ENCODE assay signal across 24 cellular contexts in the genomic region with DNA sequence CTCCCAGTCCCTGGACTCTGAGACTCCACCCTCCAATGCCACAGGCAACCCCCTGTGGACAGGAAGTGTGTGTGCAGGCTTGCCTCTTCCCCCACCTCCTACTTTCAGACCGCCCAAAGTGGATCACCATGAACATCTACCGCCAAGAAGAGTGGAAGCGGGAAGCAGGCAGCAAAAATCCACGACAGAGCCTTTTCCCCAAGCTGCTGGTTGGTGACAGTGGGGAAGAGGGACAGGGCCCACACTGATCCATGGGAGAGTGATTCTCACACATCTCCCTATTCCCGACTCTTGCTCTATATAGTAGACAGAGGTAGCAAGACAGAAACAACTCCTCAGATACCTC. TPM values are rescaled to one million over a fixed set of nuclear protein-coding genes. Genes with fewer than 3 reads are reported as not detected.
DNase-seq lines count a peak whose midpoint lies in the region; ATAC-seq lines count a peak whose summit lies in the region.
"Had no signal": no experiment of that assay in that cellular context is flagged by ENCODE, and none has a peak within 500 bp of the region (broad histone marks: within the 10 kb centered on the region; RNA-seq: fewer than 3 reads in every experiment).

No MANE protein-coding gene starts in this region.

- peak; percentile 14 for DNase-seq in activated T-cell treated with anti-CD3 and anti-CD28 coated beads, Interleukin-2, amount 50 U/mL, for 1 hour
- no peak for DNase-seq in activated T-cell treated with anti-CD3 and anti-CD28 coated beads, Interleukin-2, amount 50 U/mL, for 72 hours
- no peak for DNase-seq in stimulated activated effector memory CD8-positive, alpha-beta T cell treated with anti-CD3 and anti-CD28 coated beads, Interleukin-12 subunit alpha, Interleukin-12 subunit beta, amount 100 ng/mL, for 72 hours (ENCODE audit: low spot score in 2 of 2)
- DNase-seq in putamen (ENCODE audit: low spot score) (no peak), GF-D8 (lab: John Stamatoyannopoulos, UW) (no peak)
- no peak for DNase-seq in activated CD4-positive, alpha-beta T cell treated with anti-CD3 and anti-CD28 coated beads, Interleukin-2, amount 10 ng/mL, durations not matched to agents 7 days and 5 days
- DNase-seq: activated CD4-positive, alpha-beta T cell treated with anti-CD3 and anti-CD28 coated beads for 36 hours; anterior cingulate cortex; CD4-positive, alpha-beta memory T cell; cerebellar nuclear complex; DMS79; GOT3; NCI-H1105 treated with DMSO at 0.1 percent for 48 hours; nephron progenitor cell; PC-3; stimulated activated naive CD4-positive, alpha-beta T cell; upper lobe of right lung had no signal

- no peak for ATAC-seq in activated T-cell treated with anti-CD3 and anti-CD28 coated beads, Interleukin-2, amount 50 U/mL, for 72 hours (replicated peaks in 1 of 2)
- peak; percentile 7 for ATAC-seq in GM21723 (IDR thresholded peaks at IDR 0.05; ENCODE audit: unreplicated experiment)
- no peak for ATAC-seq in activated T-helper 17 cell treated with anti-CD3 and anti-CD28 coated beads, Interleukin-2, amount 50 U/mL, for 72 hours (replicated peaks)
- no peak for ATAC-seq in stimulated activated effector memory CD8-positive, alpha-beta T cell treated with anti-CD3 and anti-CD28 coated beads, Interleukin-12 subunit alpha, Interleukin-12 subunit beta, amount 100 ng/mL, for 72 hours
- ATAC-seq: activated CD4-positive, alpha-beta T cell treated with anti-CD3 and anti-CD28 coated beads for 36 hours; PC-3; upper lobe of right lung had no signal

- H3K4me1 Mint-ChIP-seq in activated T-cell treated with anti-CD3 and anti-CD28 coated beads, Interleukin-2, amount 50 U/mL, for 72 hours (ENCODE audit: low read depth): no peaks in the 10 kb centered on the region
- peaks cover 3% of the 10 kb centered on the region for H3K4me1 Mint-ChIP-seq in activated T-helper 17 cell treated with anti-CD3 and anti-CD28 coated beads, Interleukin-2, amount 50 U/mL, for 72 hours
- peaks cover 10% of the 10 kb centered on the region for H3K4me1 Mint-ChIP-seq in stimulated activated effector memory CD8-positive, alpha-beta T cell treated with anti-CD3 and anti-CD28 coated beads, Interleukin-12 subunit alpha, Interleukin-12 subunit beta, amount 100 ng/mL, for 72 hours
- peaks cover 5% of the 10 kb centered on the region for H3K4me1 Mint-ChIP-seq in activated CD4-positive, alpha-beta T cell treated with anti-CD3 and anti-CD28 coated beads, Interleukin-2, amount 10 ng/mL, durations not matched to agents 7 days and 5 days
- H3K4me1 Mint-ChIP-seq: CD4-positive, alpha-beta memory T cell had no signal

- no peaks in the 10 kb centered on the region for H3K36me3 Mint-ChIP-seq in activated T-cell treated with anti-CD3 and anti-CD28 coated beads, Interleukin-2, amount 50 U/mL, for 72 hours (ENCODE audit: insufficient read depth in 2 of 2)
- peaks cover 13% of the 10 kb centered on the region for H3K36me3 Mint-ChIP-seq in activated T-helper 17 cell treated with anti-CD3 and anti-CD28 coated beads, Interleukin-2, amount 50 U/mL, for 72 hours (ENCODE audit: low read depth)
- H3K36me3 Mint-ChIP-seq in stimulated activated effector memory CD8-positive, alpha-beta T cell treated with anti-CD3 and anti-CD28 coated beads, Interleukin-12 subunit alpha, Interleukin-12 subunit beta, amount 100 ng/mL, for 72 hours: no peaks in the 10 kb centered on the region
- H3K36me3 Mint-ChIP-seq in activated CD4-positive, alpha-beta T cell treated with anti-CD3 and anti-CD28 coated beads, Interleukin-2, amount 10 ng/mL, durations not matched to agents 7 days and 5 days (ENCODE audit: low read depth): peaks cover 29% of the 10 kb centered on the region

- no peaks in the 10 kb centered on the region for H3K9me3 Mint-ChIP-seq in activated T-cell treated with anti-CD3 and anti-CD28 coated beads, Interleukin-2, amount 50 U/mL, for 72 hours
- no peaks in the 10 kb centered on the region for H3K9me3 Mint-ChIP-seq in activated T-helper 17 cell treated with anti-CD3 and anti-CD28 coated beads, Interleukin-2, amount 50 U/mL, for 72 hours
- no peaks in the 10 kb centered on the region for H3K9me3 Mint-ChIP-seq in stimulated activated effector memory CD8-positive, alpha-beta T cell treated with anti-CD3 and anti-CD28 coated beads, Interleukin-12 subunit alpha, Interleukin-12 subunit beta, amount 100 ng/mL, for 72 hours
- H3K9me3 Mint-ChIP-seq in activated CD4-positive, alpha-beta T cell treated with anti-CD3 and anti-CD28 coated beads, Interleukin-2, amount 10 ng/mL, durations not matched to agents 7 days and 5 days: no peaks in the 10 kb centered on the region
- H3K9me3 Mint-ChIP-seq: activated T-helper 2 cell treated with anti-CD3 and anti-CD28 coated beads, Interferon-gamma antibody, Interleukin-2, Interleukin-4, amounts not matched to agents 10 μg/mL and 5 μg/mL and 100 μg/mL, durations not matched to agents 14 hours and 24 hours and 36 hours; CD4-positive, alpha-beta memory T cell; nephron progenitor cell had no signal

- H3K4me3 Mint-ChIP-seq in activated T-cell treated with anti-CD3 and anti-CD28 coated beads, Interleukin-2, amount 50 U/mL, for 72 hours: no peak overlapping the region
- no peak overlapping the region for H3K4me3 Mint-ChIP-seq in activated T-helper 17 cell treated with anti-CD3 and anti-CD28 coated beads, Interleukin-2, amount 50 U/mL, for 72 hours
- H3K4me3 Mint-ChIP-seq in stimulated activated effector memory CD8-positive, alpha-beta T cell treated with anti-CD3 and anti-CD28 coated beads, Interleukin-12 subunit alpha, Interleukin-12 subunit beta, amount 100 ng/mL, for 72 hours: no peak overlapping the region
- H3K4me3 Mint-ChIP-seq in activated CD4-positive, alpha-beta T cell treated with anti-CD3 and anti-CD28 coated beads, Interleukin-2, amount 10 ng/mL, durations not matched to agents 7 days and 5 days: no peak overlapping the region
- H3K4me3 Mint-ChIP-seq: activated CD4-positive, alpha-beta T cell treated with anti-CD3 and anti-CD28 coated beads for 36 hours; CD4-positive, alpha-beta memory T cell; nephron progenitor cell had no signal

- H3K27me3 Mint-ChIP-seq in activated T-cell treated with anti-CD3 and anti-CD28 coated beads, Interleukin-2, amount 50 U/mL, for 72 hours (ENCODE audit: low read depth): no peaks in the 10 kb centered on the region
- H3K27me3 Mint-ChIP-seq in activated T-helper 17 cell treated with anti-CD3 and anti-CD28 coated beads, Interleukin-2, amount 50 U/mL, for 72 hours: no peaks in the 10 kb centered on the region
- no peaks in the 10 kb centered on the region for H3K27me3 Mint-ChIP-seq in activated CD4-positive, alpha-beta T cell treated with anti-CD3 and anti-CD28 coated beads, Interleukin-2, amount 10 ng/mL, durations not matched to agents 7 days and 5 days
- H3K27me3 Mint-ChIP-seq: activated CD4-positive, alpha-beta T cell treated with anti-CD3 and anti-CD28 coated beads for 36 hours; CD4-positive, alpha-beta memory T cell had no signal

- CTCF ChIA-PET in activated CD4-positive, alpha-beta T cell treated with anti-CD3 and anti-CD28 coated beads, Interleukin-2, amount 10 ng/mL, durations not matched to agents 7 days and 5 days (lab: Charles Lee): no interaction called here

- H3K27ac Mint-ChIP-seq in activated T-cell treated with anti-CD3 and anti-CD28 coated beads, Interleukin-2, amount 50 U/mL, for 72 hours: no peak overlapping the region
- H3K27ac Mint-ChIP-seq in activated T-helper 17 cell treated with anti-CD3 and anti-CD28 coated beads, Interleukin-2, amount 50 U/mL, for 72 hours: peak overlapping the region; percentile 35
- H3K27ac Mint-ChIP-seq in stimulated activated effector memory CD8-positive, alpha-beta T cell treated with anti-CD3 and anti-CD28 coated beads, Interleukin-12 subunit alpha, Interleukin-12 subunit beta, amount 100 ng/mL, for 72 hours: peak overlapping the region; percentile 13
- H3K27ac Mint-ChIP-seq in activated CD4-positive, alpha-beta T cell treated with anti-CD3 and anti-CD28 coated beads, Interleukin-2, amount 10 ng/mL, durations not matched to agents 7 days and 5 days: no peak overlapping the region
- H3K27ac Mint-ChIP-seq: activated CD4-positive, alpha-beta T cell treated with anti-CD3 and anti-CD28 coated beads for 36 hours; activated T-helper 2 cell treated with anti-CD3 and anti-CD28 coated beads, Interferon-gamma antibody, Interleukin-2, Interleukin-4, amounts not matched to agents 10 μg/mL and 5 μg/mL and 100 μg/mL, durations not matched to agents 14 hours and 24 hours and 36 hours; nephron progenitor cell had no signal

- POLR2A ChIA-PET in activated CD4-positive, alpha-beta T cell treated with anti-CD3 and anti-CD28 coated beads, Interleukin-2, amount 10 ng/mL, durations not matched to agents 7 days and 5 days (lab: Charles Lee): no interaction called here

RNA-seq across cellular contexts. Expression of gene SPATA19, which starts 53.4 kb away (rescaled TPM):
- total RNA-seq in activated T-cell treated with anti-CD3 and anti-CD28 coated beads, Interleukin-2, amount 50 U/mL, for 72 hours: not detected
- not detected for total RNA-seq in activated T-helper 17 cell treated with anti-CD3 and anti-CD28 coated beads, Interleukin-2, amount 50 U/mL, for 72 hours
- total RNA-seq in activated CD4-positive, alpha-beta T cell treated with anti-CD3 and anti-CD28 coated beads, Interleukin-2, amount 10 ng/mL, durations not matched to agents 7 days and 5 days: not detected
- total RNA-seq: activated CD4-positive, alpha-beta T cell treated with anti-CD3 and anti-CD28 coated beads for 36 hours; activated T-helper 2 cell treated with anti-CD3 and anti-CD28 coated beads, Interferon-gamma antibody, Interleukin-2, Interleukin-4, amounts not matched to agents 10 μg/mL and 5 μg/mL and 100 μg/mL, durations not matched to agents 14 hours and 24 hours and 36 hours; CD4-positive, alpha-beta memory T cell; kidney epithelial cell; LHCN-M2; PC-3; pulmonary artery endothelial cell; SK-MEL-5; upper lobe of right lung had no signal

RNA-seq across cellular contexts. Expression of gene IGSF9B, which starts 58.0 kb away (rescaled TPM):
- total RNA-seq in activated T-cell treated with anti-CD3 and anti-CD28 coated beads, Interleukin-2, amount 50 U/mL, for 72 hours: 10 to 100 TPM; 81.8 to 87.0 TPM
- 100 to 1,000 TPM in 1 of 2 donors, 10 to 100 TPM in 1; 25.4 to 279 TPM for total RNA-seq in activated T-helper 17 cell treated with anti-CD3 and anti-CD28 coated beads, Interleukin-2, amount 50 U/mL, for 72 hours
- total RNA-seq in activated CD4-positive, alpha-beta T cell treated with anti-CD3 and anti-CD28 coated beads, Interleukin-2, amount 10 ng/mL, durations not matched to agents 7 days and 5 days: 100 to 1,000 TPM; 130 to 142 TPM

Comparison
In these comparisons a context has a peak if more than half of its experiments do, and no peak if none do; other contexts are left out.
1. H3K27ac Mint-ChIP-seq: peak in activated T-helper 17 cell treated with anti-CD3 and anti-CD28 coated beads, Interleukin-2, amount 50 U/mL, for 72 hours (single experiment) and stimulated activated effector memory CD8-positive, alpha-beta T cell treated with anti-CD3 and anti-CD28 coated beads, Interleukin-12 subunit alpha, Interleukin-12 subunit beta, amount 100 ng/mL, for 72 hours (single experiment); none in activated T-cell treated with anti-CD3 and anti-CD28 coated beads, Interleukin-2, amount 50 U/mL, for 72 hours (single experiment) and activated CD4-positive, alpha-beta T cell treated with anti-CD3 and anti-CD28 coated beads, Interleukin-2, amount 10 ng/mL, durations not matched to agents 7 days and 5 days (single experiment).